Comparison of ENCODE assay signal across 8 cellular contexts in the genomic region with DNA sequence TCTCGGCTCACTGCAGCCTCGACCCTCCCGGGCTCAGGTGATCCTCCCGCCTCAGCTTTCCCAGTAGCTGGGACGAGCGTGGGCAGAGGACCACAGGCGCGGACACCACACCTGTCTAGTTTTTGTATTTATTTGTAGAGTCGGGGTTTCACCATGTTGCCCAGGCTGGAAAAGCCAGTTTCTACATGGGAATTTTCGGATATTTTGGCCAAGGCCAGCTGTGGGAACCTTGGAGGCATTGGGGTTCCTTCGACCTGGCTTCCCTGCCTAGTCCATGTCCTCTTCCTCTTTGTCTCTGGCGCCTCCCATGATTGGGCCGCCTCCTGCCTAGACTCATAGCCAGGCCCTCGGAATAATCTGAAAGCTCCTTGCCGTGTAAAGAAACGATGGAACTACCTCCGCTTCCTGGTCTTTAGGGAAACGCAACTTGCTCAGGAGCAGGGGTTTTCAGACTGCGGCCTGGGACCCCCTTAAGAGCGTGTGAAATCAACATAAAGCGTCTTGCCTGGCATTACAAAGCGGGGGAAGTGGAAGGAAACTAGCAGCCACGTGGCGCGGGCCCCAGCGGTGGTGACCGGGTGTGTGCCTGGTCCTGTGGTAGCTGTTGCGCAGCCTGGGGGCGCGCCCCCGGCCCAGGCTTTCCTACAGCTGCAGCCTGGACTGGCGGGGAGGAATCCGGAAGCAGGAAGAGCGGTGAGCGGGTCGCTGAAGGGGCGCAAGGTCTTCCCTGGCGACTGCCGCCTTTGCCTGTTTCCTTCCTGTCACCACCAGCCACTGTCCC. TPM values are rescaled to one million over a fixed set of nuclear protein-coding genes. Genes with fewer than 3 reads are reported as not detected.
DNase-seq lines count a peak whose midpoint lies in the region; ATAC-seq, FAIRE-seq and TF ChIP-seq lines count a peak whose summit lies in the region.

No MANE protein-coding gene starts in this region.

- H3K36me3 ChIP-seq in DOHH2 (ENCODE audit: control insufficient read depth, low read length) (peaks cover 34% of the 10 kb centered on the region), osteoblast (ENCODE audit: insufficient read depth, low read length) (peaks cover 28% of the 10 kb centered on the region), tibial artery (peaks cover 23 to 25% (median 24%) of the 10 kb centered on the region in 3 donors)

- peaks cover 37% of the 10 kb centered on the region for H3F3A ChIP-seq in DOHH2 (ENCODE audit: control insufficient read depth, insufficient read depth)

- TF ChIP-seq CTCF in DOHH2 (IDR thresholded peaks at IDR 0.05; ENCODE audit: low read depth, low read length, poor library complexity, severe bottlenecking), result no peak
- no peak for TF ChIP-seq CTCF in osteoblast (IDR thresholded peaks at IDR 0.05; ENCODE audit: extremely low read depth, low read depth, low read length)
- no peak for TF ChIP-seq CTCF in tibial artery (IDR thresholded peaks at IDR 0.05)

- H3K4me1 ChIP-seq in DOHH2 (ENCODE audit: control insufficient read depth, low read length), result peaks cover 52% of the 10 kb centered on the region
- H3K4me1 ChIP-seq in osteoblast (ENCODE audit: insufficient read depth, low read length), result peaks cover 29% of the 10 kb centered on the region
- peaks cover 0 to 36% (median 27%) of the 10 kb centered on the region in 4 donors for H3K4me1 ChIP-seq in tibial artery

- peak overlapping the region; percentile 81 for H2AFZ ChIP-seq in osteoblast (ENCODE audit: low read length)

- H3K4me2 ChIP-seq in DOHH2 (ENCODE audit: low read length) (peak overlapping the region; percentile 87), osteoblast (ENCODE audit: insufficient read depth, low read length) (peak overlapping the region; percentile 98)

- no peaks in the 10 kb centered on the region for H3K9me2 ChIP-seq in DOHH2 (replicated peaks; ENCODE audit: control insufficient read depth, low read length)

- H3K79me2 ChIP-seq in DOHH2 (ENCODE audit: control insufficient read depth, low read length), result peaks cover 45% of the 10 kb centered on the region
- H3K79me2 ChIP-seq in osteoblast (ENCODE audit: insufficient read depth, low read length), result peaks cover 39% of the 10 kb centered on the region

- peak overlapping the region; percentile 74 for H3K27ac ChIP-seq in DOHH2 (ENCODE audit: low read depth, low read length)
- H3K27ac ChIP-seq in osteoblast (ENCODE audit: low read depth, low read length), result peak overlapping the region; percentile 81
- H3K27ac ChIP-seq in tibial artery, result peak overlapping the region; percentile 97 to 98

- no peak for FAIRE-seq in frontal cortex (lab: Jason Lieb, UNC)

- H3K27me3 ChIP-seq in DOHH2 (ENCODE audit: control insufficient read depth, low read length) (no peaks in the 10 kb centered on the region), osteoblast (ENCODE audit: insufficient read depth, low read length) (no peaks in the 10 kb centered on the region), tibial artery (no peaks in the 10 kb centered on the region)

- no peak for ATAC-seq in GM21360 (IDR thresholded peaks at IDR 0.05; ENCODE audit: unreplicated experiment)
- no peak for ATAC-seq in HG03521 (IDR thresholded peaks at IDR 0.05; ENCODE audit: unreplicated experiment)

- intact Hi-C loops in tibial artery (cut with DNase I; ENCODE audit: low total_unique reads), result loop anchor here (5.0 kb wide), 1 partner anchor 126 kb away; a partner anchor contains a TSS

- H3K4me3 ChIP-seq in DOHH2 (ENCODE audit: low read length) (peak overlapping the region; percentile 75), osteoblast (ENCODE audit: insufficient read depth, low read length) (peak overlapping the region; percentile 78), tibial artery (peak overlapping the region; percentile 79 to 90)

- DNase-seq in NOMO-1 treated with DMSO at 0.1 percent for 48 hours (lab: John Stamatoyannopoulos, UW; ENCODE audit: unreplicated experiment) (peak; percentile 79), frontal cortex (ENCODE audit: low spot score in 2 of 2) (peak; percentile 43 to 56), osteoblast (ENCODE audit: insufficient read length, low spot score, missing footprints) (peak; percentile 83), tibial artery (peak; percentile 54 to 79)
- DNase-seq in activated effector memory CD4-positive, alpha-beta T cell treated with Interleukin-2 at 50 U/mL for 16 hours, result peak; percentile 26

- H3K9me3 ChIP-seq in DOHH2 (ENCODE audit: control insufficient read depth, insufficient read depth, low read length), result no peaks in the 10 kb centered on the region
- no peaks in the 10 kb centered on the region for H3K9me3 ChIP-seq in osteoblast (ENCODE audit: low read depth, low read length)
- H3K9me3 ChIP-seq in tibial artery, result no peaks in the 10 kb centered on the region

- H4K20me1 ChIP-seq in DOHH2 (ENCODE audit: control insufficient read depth, insufficient read depth, low read depth, low read length) (peaks cover 26% of the 10 kb centered on the region), osteoblast (ENCODE audit: insufficient read depth, low read length) (peaks cover 25% of the 10 kb centered on the region)

RNA-seq across cellular contexts. Expression of a gene that starts 1.4 kb away (rescaled TPM):
- total RNA-seq in frontal cortex (289 TPM), osteoblast (193 and 198 TPM in 2 replicates)

RNA-seq across cellular contexts. Expression of a gene that starts 51.5 kb away (rescaled TPM):
- total RNA-seq in frontal cortex, result 39.5 TPM
- 15.6 and 18.3 TPM in 2 replicates for total RNA-seq in osteoblast

Comparison
In these comparisons a context has a peak if more than half of its experiments do, and no peak if none do; other contexts are left out.
1. DNase-seq: peak in every context shown above with its lines; median percentile 83 in osteoblast; 79 in NOMO-1 treated with DMSO at 0.1 percent for 48 hours; 66 in tibial artery; 50 in frontal cortex; 26 in activated effector memory CD4-positive, alpha-beta T cell treated with Interleukin-2 at 50 U/mL for 16 hours.